Comparison of ENCODE assay signal across 37 cellular contexts in the genomic region with DNA sequence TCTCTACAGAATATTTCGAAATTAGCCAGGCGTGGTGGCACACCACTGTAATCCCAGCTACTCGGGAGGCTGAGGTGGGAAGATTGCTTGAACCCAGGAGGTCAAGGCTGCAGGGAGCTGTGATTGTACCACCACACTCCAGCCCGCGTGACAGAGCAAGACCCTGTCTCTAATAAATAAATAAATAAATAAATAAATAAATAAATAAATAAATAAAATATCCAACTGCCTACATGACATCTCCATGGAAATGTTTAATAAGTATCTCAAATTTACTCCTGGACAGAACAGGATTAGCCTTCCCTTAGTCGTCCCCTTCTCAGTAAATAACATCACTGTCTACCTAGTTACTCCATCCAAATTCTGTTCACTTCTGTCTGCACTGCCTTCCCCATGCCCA. TPM values are rescaled to one million over a fixed set of nuclear protein-coding genes. Genes with fewer than 3 reads are reported as not detected.
DNase-seq lines count a peak whose midpoint lies in the region; ATAC-seq, FAIRE-seq and TF ChIP-seq lines count a peak whose summit lies in the region.
"Had no signal": no experiment of that assay in that cellular context is flagged by ENCODE, and none has a peak within 500 bp of the region (broad histone marks: within the 10 kb centered on the region; RNA-seq: fewer than 3 reads in every experiment).

No MANE protein-coding gene starts in this region.

- H3K9ac ChIP-seq in mesenchymal stem cell (ENCODE audit: low read length): no peak overlapping the region
- H3K9ac ChIP-seq: BLaER1; BLaER1 treated with 17β-estradiol and CSF1 and Interleukin-3, amounts not matched to agents 10 nM and 100 nM had no signal

- no peaks in the 10 kb centered on the region for H3K4me1 ChIP-seq in A549
- H3K4me1 ChIP-seq in HEK293 (ENCODE audit: control insufficient read depth, insufficient read depth, low read length): no peaks in the 10 kb centered on the region
- H3K4me1 ChIP-seq in mesenchymal stem cell (ENCODE audit: control insufficient read depth, insufficient read depth, low read depth, low read length): no peaks in the 10 kb centered on the region
- H3K4me1 ChIP-seq: BE2C, Caco-2 had no signal

- peaks cover 6% of the 10 kb centered on the region for H3K27me3 Mint-ChIP-seq in activated CD8-positive, alpha-beta memory T cell treated with anti-CD3 and anti-CD28 coated beads, Interleukin-2, amount 10 ng/mL, durations not matched to agents 7 days and 5 days
- H3K27me3 Mint-ChIP-seq in activated T-helper 17 cell treated with anti-CD3 and anti-CD28 coated beads, Interleukin-2, amount 50 U/mL, for 72 hours: peaks cover 3% of the 10 kb centered on the region
- H3K27me3 Mint-ChIP-seq: B cell; CD4-positive, alpha-beta T cell; CD4-positive, CD25-positive, alpha-beta regulatory T cell had no signal

- TF ChIP-seq CTCF in A549 (IDR thresholded peaks at IDR 0.05) (no peak), HEK293 (tag by site-specific recombination; IDR thresholded peaks at IDR 0.05) (no peak)

- no peak overlapping the region for H2BK5ac ChIP-seq in mesenchymal stem cell (ENCODE audit: low read depth, low read length, poor library complexity, severe bottlenecking)

- POLR2A ChIA-PET in A549 (lab: Yijun Ruan, JAX) (no interaction called here), HEK293 (lab: Yijun Ruan, JAX) (no interaction called here)

- no peak for FAIRE-seq in A549 (lab: Jason Lieb, UNC)
- FAIRE-seq: A204.1, D721Med had no signal

- no peak overlapping the region for H2BK12ac ChIP-seq in mesenchymal stem cell (ENCODE audit: low read length in 2 of 2)

- ATAC-seq in A549: no peak
- ATAC-seq in sciatic nerve: no peak
- ATAC-seq in HG03457 (IDR thresholded peaks at IDR 0.05; ENCODE audit: unreplicated experiment): no peak
- no peak for ATAC-seq in activated CD8-positive, alpha-beta memory T cell treated with anti-CD3 and anti-CD28 coated beads, Interleukin-2, amount 10 ng/mL, durations not matched to agents 7 days and 5 days
- ATAC-seq in activated T-helper 17 cell treated with anti-CD3 and anti-CD28 coated beads, Interleukin-2, amount 50 U/mL, for 72 hours (replicated peaks): no peak
- ATAC-seq: CD8-positive, alpha-beta T cell had no signal

- no peak overlapping the region for H3K4ac ChIP-seq in mesenchymal stem cell (ENCODE audit: low read depth in 1 of 2, low read length in 2 of 2)

- H3K36me3 Mint-ChIP-seq in activated CD8-positive, alpha-beta memory T cell treated with anti-CD3 and anti-CD28 coated beads, Interleukin-2, amount 10 ng/mL, durations not matched to agents 7 days and 5 days: no peaks in the 10 kb centered on the region
- H3K36me3 Mint-ChIP-seq in activated T-helper 17 cell treated with anti-CD3 and anti-CD28 coated beads, Interleukin-2, amount 50 U/mL, for 72 hours (ENCODE audit: low read depth): no peaks in the 10 kb centered on the region
- H3K36me3 Mint-ChIP-seq: CD14-positive monocyte; CD4-positive, alpha-beta memory T cell; CD4-positive, CD25-positive, alpha-beta regulatory T cell; CD8-positive, alpha-beta T cell had no signal

- no peak overlapping the region for H2AK5ac ChIP-seq in mesenchymal stem cell (ENCODE audit: low read length, severe bottlenecking)

- H3K4me1 Mint-ChIP-seq in activated CD8-positive, alpha-beta memory T cell treated with anti-CD3 and anti-CD28 coated beads, Interleukin-2, amount 10 ng/mL, durations not matched to agents 7 days and 5 days: no peaks in the 10 kb centered on the region
- H3K4me1 Mint-ChIP-seq in activated T-helper 17 cell treated with anti-CD3 and anti-CD28 coated beads, Interleukin-2, amount 50 U/mL, for 72 hours: no peaks in the 10 kb centered on the region
- H3K4me1 Mint-ChIP-seq: B cell; CD4-positive, alpha-beta memory T cell; CD8-positive, alpha-beta memory T cell had no signal

- H3K27ac Mint-ChIP-seq in activated CD8-positive, alpha-beta memory T cell treated with anti-CD3 and anti-CD28 coated beads, Interleukin-2, amount 10 ng/mL, durations not matched to agents 7 days and 5 days: no peak overlapping the region
- no peak overlapping the region for H3K27ac Mint-ChIP-seq in activated T-helper 17 cell treated with anti-CD3 and anti-CD28 coated beads, Interleukin-2, amount 50 U/mL, for 72 hours
- H3K27ac Mint-ChIP-seq: B cell; CD4-positive, alpha-beta T cell; CD8-positive, alpha-beta T cell had no signal

- no peak overlapping the region for H2AFZ ChIP-seq in mesenchymal stem cell (ENCODE audit: low read depth, low read length)

- H3K27ac ChIP-seq in A549 (no peak overlapping the region), HEK293 (ENCODE audit: extremely low read depth, low read depth, low read length) (no peak overlapping the region), mesenchymal stem cell (ENCODE audit: low read length, poor library complexity, severe bottlenecking) (no peak overlapping the region)
- H3K27ac ChIP-seq: 22Rv1; BLaER1; BLaER1 treated with 17β-estradiol and CSF1 and Interleukin-3, amounts not matched to agents 10 nM and 100 nM; C4-2B had no signal

- H3K9me3 ChIP-seq in A549: no peaks in the 10 kb centered on the region
- H3K9me3 ChIP-seq in HEK293 (ENCODE audit: control insufficient read depth, insufficient read depth, low read depth, low read length): no peaks in the 10 kb centered on the region
- no peaks in the 10 kb centered on the region for H3K9me3 ChIP-seq in mesenchymal stem cell (ENCODE audit: control insufficient read depth, low read length)
- H3K9me3 ChIP-seq: BE2C; BLaER1; BLaER1 treated with 17β-estradiol and CSF1 and Interleukin-3, amounts not matched to agents 10 nM and 100 nM; Caco-2 had no signal

- H3K23ac ChIP-seq in mesenchymal stem cell (ENCODE audit: low read length in 2 of 2): no peak overlapping the region

- H3K4me3 ChIP-seq in A549: no peak overlapping the region
- no peak overlapping the region for H3K4me3 ChIP-seq in HEK293 (ENCODE audit: low read depth, low read length)
- no peak overlapping the region for H3K4me3 ChIP-seq in mesenchymal stem cell (ENCODE audit: insufficient read depth in 1 of 2, low read depth in 1 of 2, low read length in 2 of 2)
- H3K4me3 ChIP-seq: BLaER1; BLaER1 treated with 17β-estradiol and CSF1 and Interleukin-3, amounts not matched to agents 10 nM and 100 nM had no signal

- no peak overlapping the region for H3K4me3 Mint-ChIP-seq in activated CD8-positive, alpha-beta memory T cell treated with anti-CD3 and anti-CD28 coated beads, Interleukin-2, amount 10 ng/mL, durations not matched to agents 7 days and 5 days
- H3K4me3 Mint-ChIP-seq in activated T-helper 17 cell treated with anti-CD3 and anti-CD28 coated beads, Interleukin-2, amount 50 U/mL, for 72 hours: no peak overlapping the region
- H3K4me3 Mint-ChIP-seq: B cell; CD14-positive monocyte; CD4-positive, alpha-beta T cell; CD4-positive, CD25-positive, alpha-beta regulatory T cell; CD8-positive, alpha-beta memory T cell; CD8-positive, alpha-beta T cell had no signal

- no peak for TF ChIP-seq RAD21 in A549 (conservative IDR thresholded peaks at IDR 0.05 in 1 of 2, IDR thresholded peaks at IDR 0.05 in 1 of 2)

- no peaks in the 10 kb centered on the region for H3K9me3 Mint-ChIP-seq in activated CD8-positive, alpha-beta memory T cell treated with anti-CD3 and anti-CD28 coated beads, Interleukin-2, amount 10 ng/mL, durations not matched to agents 7 days and 5 days (ENCODE audit: low read depth)
- H3K9me3 Mint-ChIP-seq in activated T-helper 17 cell treated with anti-CD3 and anti-CD28 coated beads, Interleukin-2, amount 50 U/mL, for 72 hours: no peaks in the 10 kb centered on the region
- H3K9me3 Mint-ChIP-seq: CD14-positive monocyte; CD4-positive, alpha-beta memory T cell; CD4-positive, alpha-beta T cell; CD8-positive, alpha-beta memory T cell; CD8-positive, alpha-beta T cell had no signal

- CTCF ChIA-PET in A549 (lab: Yijun Ruan, JAX) (no interaction called here), HEK293 (lab: Yijun Ruan, JAX) (no interaction called here)
- CTCF ChIA-PET in activated CD8-positive, alpha-beta memory T cell treated with anti-CD3 and anti-CD28 coated beads, Interleukin-2, amount 10 ng/mL, durations not matched to agents 7 days and 5 days (lab: Charles Lee): no interaction called here

- DNase-seq in A549 (ENCODE audit: low read depth in 1 of 2, low spot score in 1 of 2): no peak
- no peak for DNase-seq in mesenchymal stem cell
- peak; percentile 27 for DNase-seq in sciatic nerve (ENCODE audit: low spot score)
- DNase-seq in activated CD4-positive, alpha-beta T cell treated with anti-CD3 and anti-CD28 coated beads, Interleukin-2, amount 50 U/mL, for 48 hours: no peak
- DNase-seq in activated CD8-positive, alpha-beta memory T cell treated with anti-CD3 and anti-CD28 coated beads, Interleukin-2, amount 10 ng/mL, durations not matched to agents 7 days and 5 days: no peak
- DNase-seq: 8988T; ACHN; AML-193; BE2C; C1 segment of cervical spinal cord; Caco-2; Calu3; CD4-positive, alpha-beta memory T cell; CD4-positive, alpha-beta T cell; CD4-positive, CD25-positive, alpha-beta regulatory T cell; CD8-positive, alpha-beta memory T cell; CD8-positive, alpha-beta T cell; COR-L47; DMS 273 treated with DMSO at 0.1 percent for 48 hours; DMS153; DMS53; DMS79; DMS79 treated with DMSO at 0.1 percent for 48 hours; DND-41; EL had no signal

- TF ChIP-seq EP300 in A549 (IDR thresholded peaks at IDR 0.05): no peak

- H4K91ac ChIP-seq in mesenchymal stem cell (ENCODE audit: low read length): peak overlapping the region; percentile 75

- no peak overlapping the region for H3K14ac ChIP-seq in mesenchymal stem cell (ENCODE audit: low read length in 2 of 2)

- peaks cover 11 to 33% of the 10 kb centered on the region in 2 experiments for H3K27me3 ChIP-seq in mesenchymal stem cell (ENCODE audit: control insufficient read depth in 1 of 2, insufficient read depth in 1 of 2, low read length in 2 of 2)
- H3K27me3 ChIP-seq: BE2C; BLaER1; BLaER1 treated with 17β-estradiol and CSF1 and Interleukin-3, amounts not matched to agents 10 nM and 100 nM had no signal

- H2BK15ac ChIP-seq in mesenchymal stem cell (ENCODE audit: low read depth, poor library complexity, severe bottlenecking): no peak overlapping the region

- H2BK120ac ChIP-seq in mesenchymal stem cell (ENCODE audit: low read depth, low read length): no peak overlapping the region

- no peak overlapping the region for H4K8ac ChIP-seq in mesenchymal stem cell (ENCODE audit: low read length)

- 68% methylated on average over 6 of the region's 6 CpGs for WGBS in A549 (ENCODE audit: missing lambda C conversion rate)
- 80% methylated on average over 4 of the region's 6 CpGs for WGBS in mesenchymal stem cell

- intact Hi-C loops in sciatic nerve (cut with DNase I): no loop called here

- no peak overlapping the region for H3K4me2 ChIP-seq in A549
- H3K4me2 ChIP-seq in mesenchymal stem cell (ENCODE audit: low read length, poor library complexity, severe bottlenecking): no peak overlapping the region
- H3K4me2 ChIP-seq: BLaER1; BLaER1 treated with 17β-estradiol and CSF1 and Interleukin-3, amounts not matched to agents 10 nM and 100 nM had no signal

- TF ChIP-seq POLR2A in A549 (IDR thresholded peaks at IDR 0.05; ENCODE audit: low read length): no peak

- H3K79me1 ChIP-seq in mesenchymal stem cell (replicated peaks; ENCODE audit: low read length, poor library complexity, severe bottlenecking): no peaks in the 10 kb centered on the region

- H3K18ac ChIP-seq in mesenchymal stem cell (ENCODE audit: low read depth in 1 of 2, low read length in 2 of 2): no peak overlapping the region

- no peaks in the 10 kb centered on the region for H3K36me3 ChIP-seq in HEK293 (ENCODE audit: control insufficient read depth in 2 of 2, insufficient read depth in 1 of 2, low read length in 2 of 2)
- no peaks in the 10 kb centered on the region for H3K36me3 ChIP-seq in mesenchymal stem cell (ENCODE audit: control insufficient read depth in 1 of 2, insufficient read depth in 2 of 2, low read depth in 1 of 2, low read length in 2 of 2)
- H3K36me3 ChIP-seq: BE2C; BLaER1; BLaER1 treated with 17β-estradiol and CSF1 and Interleukin-3, amounts not matched to agents 10 nM and 100 nM had no signal

RNA-seq across cellular contexts. Expression of a gene that starts 29.0 kb away (rescaled TPM):
- 0.03 and 0.08 TPM in 2 replicates for polyA plus RNA-seq in A549 (2011; rRNA removed)
- 0.03 and 0.05 TPM in 2 replicates for polyA plus RNA-seq in A549 (2012; cell fraction: cytosol; rRNA removed)
- polyA plus RNA-seq in A549 (2012; cell fraction: nucleus; rRNA removed): 0.01 and 0.06 TPM in 2 replicates
- 0.01 to 0.04 TPM in 2 of 3 replicates, not detected in the other for polyA plus RNA-seq in A549 (2017; fragmentation: RNase III; extraction: RNeasy Plus Mini Kit Qiagen cat#74134 plus additional on column Dnase treatment)
- polyA minus RNA-seq in A549 (2011; rRNA and poly(A)+ RNA removed): 0.17 and 0.24 TPM in 2 replicates
- 0.81 TPM for polyA plus RNA-seq in mesenchymal stem cell (2013, experiment 1 of 2)
- polyA plus RNA-seq in mesenchymal stem cell (2013, experiment 2 of 2): 0.75 TPM
- 1.8 TPM for total RNA-seq in sciatic nerve
- total RNA-seq in activated CD8-positive, alpha-beta memory T cell treated with anti-CD3 and anti-CD28 coated beads, Interleukin-2, amount 10 ng/mL, durations not matched to agents 7 days and 5 days: under 1 TPM in 1 of 2 experiments, not detected in 1; 0.02 TPM
- under 1 TPM; 0.11 to 0.37 TPM for total RNA-seq in activated T-helper 17 cell treated with anti-CD3 and anti-CD28 coated beads, Interleukin-2, amount 50 U/mL, for 72 hours
- total RNA-seq: Calu3; CD4-positive, alpha-beta T cell had no signal
- polyA plus RNA-seq: BJ; CD14-positive monocyte; CD4-positive, alpha-beta memory T cell; CD4-positive, CD25-positive, alpha-beta regulatory T cell; CD8-positive, alpha-beta memory T cell had no signal

RNA-seq across cellular contexts. Expression of a gene that starts 37.5 kb away (rescaled TPM):
- polyA plus RNA-seq in A549 (2011; rRNA removed): 31.4 and 35.7 TPM in 2 replicates
- polyA plus RNA-seq in A549 (2012; cell fraction: cytosol; rRNA removed): 47.5 and 53.3 TPM in 2 replicates
- 21.6 and 22.7 TPM in 2 replicates for polyA plus RNA-seq in A549 (2012; cell fraction: nucleus; rRNA removed)
- 52.0 to 57.3 TPM (median 53.0 TPM) in 3 replicates for polyA plus RNA-seq in A549 (2017; fragmentation: RNase III; extraction: RNeasy Plus Mini Kit Qiagen cat#74134 plus additional on column Dnase treatment)
- 16.2 and 16.8 TPM in 2 replicates for polyA minus RNA-seq in A549 (2011; rRNA and poly(A)+ RNA removed)
- 21.3 TPM for polyA plus RNA-seq in mesenchymal stem cell (2013, experiment 1 of 2)
- 21.1 TPM for polyA plus RNA-seq in mesenchymal stem cell (2013, experiment 2 of 2)
- total RNA-seq in sciatic nerve: 30.4 TPM
- total RNA-seq in activated CD8-positive, alpha-beta memory T cell treated with anti-CD3 and anti-CD28 coated beads, Interleukin-2, amount 10 ng/mL, durations not matched to agents 7 days and 5 days: 10 to 100 TPM; 43.6 to 46.8 TPM
- total RNA-seq in activated T-helper 17 cell treated with anti-CD3 and anti-CD28 coated beads, Interleukin-2, amount 50 U/mL, for 72 hours: 10 to 100 TPM; 38.6 to 66.9 TPM

RNA-seq across cellular contexts. Expression of a gene that starts 56.9 kb away (rescaled TPM):
- polyA plus RNA-seq in A549 (2011; rRNA removed) (15.0 and 16.8 TPM in 2 replicates), A549 (2017; fragmentation: RNase III; extraction: RNeasy Plus Mini Kit Qiagen cat#74134 plus additional on column Dnase treatment) (13.9 to 22.4 TPM (median 20.8 TPM) in 3 replicates)
- polyA plus RNA-seq in A549 (2012; cell fraction: cytosol; rRNA removed): 6.0 and 7.7 TPM in 2 replicates
- 18.0 and 20.1 TPM in 2 replicates for polyA plus RNA-seq in A549 (2012; cell fraction: nucleus; rRNA removed)
- polyA minus RNA-seq in A549 (2011; rRNA and poly(A)+ RNA removed): 14.2 and 14.3 TPM in 2 replicates
- polyA plus RNA-seq in mesenchymal stem cell (2013, experiment 1 of 2): 69.2 TPM
- polyA plus RNA-seq in mesenchymal stem cell (2013, experiment 2 of 2): 66.7 TPM
- total RNA-seq in sciatic nerve: 71.1 TPM
- 10 to 100 TPM; 52.6 to 61.5 TPM for total RNA-seq in activated CD8-positive, alpha-beta memory T cell treated with anti-CD3 and anti-CD28 coated beads, Interleukin-2, amount 10 ng/mL, durations not matched to agents 7 days and 5 days
- total RNA-seq in activated T-helper 17 cell treated with anti-CD3 and anti-CD28 coated beads, Interleukin-2, amount 50 U/mL, for 72 hours: 100 to 1,000 TPM in 1 of 2 donors, 10 to 100 TPM in 1; 61.9 to 118 TPM
